Comparison of ENCODE assay signal across 8 cellular contexts in the genomic region with DNA sequence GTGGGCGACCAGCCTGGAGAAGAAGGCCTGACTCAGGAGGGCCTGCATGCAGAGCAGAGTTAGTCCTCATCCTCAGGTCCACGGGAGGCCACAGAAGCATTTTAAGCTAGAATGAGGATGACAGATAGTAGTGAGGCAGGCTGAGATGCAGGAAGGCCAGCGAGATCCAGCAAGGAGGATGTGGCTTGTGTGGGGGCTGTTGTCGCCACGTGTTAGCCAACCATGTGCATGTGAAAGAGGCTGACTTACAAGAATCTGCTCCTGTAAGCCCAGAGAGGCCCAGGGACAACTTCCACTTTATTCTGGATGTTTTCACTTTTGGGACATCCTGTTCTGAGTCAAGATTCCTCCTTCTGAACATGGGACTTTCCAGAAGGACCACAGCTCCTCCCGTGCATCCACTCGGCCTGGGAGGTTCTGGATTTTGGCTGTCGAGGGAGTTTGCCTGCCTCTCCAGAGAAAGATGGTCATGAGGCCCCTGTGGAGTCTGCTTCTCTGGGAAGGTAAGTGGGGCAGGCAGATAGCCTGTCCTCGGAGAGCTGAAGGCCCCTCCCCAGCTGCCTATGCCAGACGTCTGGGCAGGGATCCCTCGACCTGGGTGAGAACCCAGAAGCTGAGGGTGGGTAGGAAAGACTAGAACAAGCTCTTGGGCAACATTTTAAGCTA. TPM values are rescaled to one million over a fixed set of nuclear protein-coding genes. Genes with fewer than 3 reads are reported as not detected.
DNase-seq lines count a peak whose midpoint lies in the region; ATAC-seq, FAIRE-seq and TF ChIP-seq lines count a peak whose summit lies in the region.

A gene (plus strand): TSS at position 438 of the 666 bp plus-strand sequence. CDS start 26 bp downstream, at position 464.

- peak; percentile 83 for DNase-seq in activated CD4-positive, alpha-beta memory T cell treated with anti-CD3 and anti-CD28 coated beads, Interleukin-2, amount 10 ng/mL, durations not matched to agents 7 days and 5 days
- DNase-seq in left ventricle myocardium superior (peak; percentile 39), NCI-H2227 treated with DMSO at 0.1 percent for 48 hours (lab: John Stamatoyannopoulos, UW) (no peak), frontal cortex (ENCODE audit: low spot score in 2 of 2) (no peak), inferior parietal cortex (ENCODE audit: extremely low spot score) (no peak)
- DNase-seq in stimulated activated CD8-positive, alpha-beta memory T cell treated with anti-CD3 and anti-CD28 coated beads, Interleukin-15, amount 100 ng/mL, for 48 hours (ENCODE audit: low read depth in 2 of 2) = peak; percentile 54 to 58

- peaks cover 18% of the 10 kb centered on the region for H3K36me3 Mint-ChIP-seq in activated CD4-positive, alpha-beta memory T cell treated with anti-CD3 and anti-CD28 coated beads, Interleukin-2, amount 10 ng/mL, durations not matched to agents 7 days and 5 days (ENCODE audit: low read depth)

- POLR2A ChIA-PET in activated CD4-positive, alpha-beta memory T cell treated with anti-CD3 and anti-CD28 coated beads, Interleukin-2, amount 10 ng/mL, durations not matched to agents 7 days and 5 days (lab: Charles Lee) = interaction anchor here (0.7 to 3.2 kb wide), 10 partner anchors 10 to 305 kb away, joined by 3 to 11 read pairs (median 4); a partner anchor contains a TSS

- H3K36me3 ChIP-seq in gastroesophageal sphincter = no peaks in the 10 kb centered on the region

- H3K9me3 Mint-ChIP-seq in activated CD4-positive, alpha-beta memory T cell treated with anti-CD3 and anti-CD28 coated beads, Interleukin-2, amount 10 ng/mL, durations not matched to agents 7 days and 5 days = peaks cover 11% of the 10 kb centered on the region

- TF ChIP-seq POLR2A in gastroesophageal sphincter (IDR thresholded peaks at IDR 0.05) = no peak

- H3K4me1 Mint-ChIP-seq in activated CD4-positive, alpha-beta memory T cell treated with anti-CD3 and anti-CD28 coated beads, Interleukin-2, amount 10 ng/mL, durations not matched to agents 7 days and 5 days = peaks cover 43% of the 10 kb centered on the region

- no peak within 1 kb of the TSS for H3K27ac ChIP-seq in gastroesophageal sphincter

- H3K9me3 ChIP-seq in gastroesophageal sphincter = no peaks in the 10 kb centered on the region

- CTCF ChIA-PET in activated CD4-positive, alpha-beta memory T cell treated with anti-CD3 and anti-CD28 coated beads, Interleukin-2, amount 10 ng/mL, durations not matched to agents 7 days and 5 days (lab: Charles Lee) = interaction anchor here (1.3 to 1.7 kb wide), 4 partner anchors 25 to 46 kb away, joined by 3 to 10 read pairs (median 4); a partner anchor contains a TSS

- peak within 1 kb of the TSS; percentile 59 for H3K27ac Mint-ChIP-seq in activated CD4-positive, alpha-beta memory T cell treated with anti-CD3 and anti-CD28 coated beads, Interleukin-2, amount 10 ng/mL, durations not matched to agents 7 days and 5 days

- ATAC-seq in HG02885 (IDR thresholded peaks at IDR 0.05; ENCODE audit: poor library complexity, unreplicated experiment) (peak; percentile 42), left ventricle myocardium superior (peak; percentile 49), gastroesophageal sphincter (no peak)

- 72 to 78% methylated on average over 3 to 5 of the region's 11 CpGs for WGBS in gastroesophageal sphincter (ENCODE audit: low coverage in 1 of 2), 2 donors

- H3K27me3 Mint-ChIP-seq in activated CD4-positive, alpha-beta memory T cell treated with anti-CD3 and anti-CD28 coated beads, Interleukin-2, amount 10 ng/mL, durations not matched to agents 7 days and 5 days = peaks cover 38% of the 10 kb centered on the region

- TF ChIP-seq CTCF in gastroesophageal sphincter (IDR thresholded peaks at IDR 0.05) = no peak

- H3K27me3 ChIP-seq in gastroesophageal sphincter = peaks cover 30% of the 10 kb centered on the region

- no peak for FAIRE-seq in frontal cortex (lab: Jason Lieb, UNC)

- H3K4me1 ChIP-seq in gastroesophageal sphincter = no peaks in the 10 kb centered on the region

- no peak within 1 kb of the TSS for H3K4me3 Mint-ChIP-seq in activated CD4-positive, alpha-beta memory T cell treated with anti-CD3 and anti-CD28 coated beads, Interleukin-2, amount 10 ng/mL, durations not matched to agents 7 days and 5 days

- intact Hi-C loops in left ventricle myocardium superior (cut with micrococcal nuclease) = no loop called here

- no peak within 1 kb of the TSS for H3K4me3 ChIP-seq in gastroesophageal sphincter

- no peak for TF ChIP-seq EP300 in gastroesophageal sphincter (IDR thresholded peaks at IDR 0.05)

RNA-seq across cellular contexts. Expression of the gene that starts here (rescaled TPM):
- total RNA-seq in activated CD4-positive, alpha-beta memory T cell treated with anti-CD3 and anti-CD28 coated beads, Interleukin-2, amount 10 ng/mL, durations not matched to agents 7 days and 5 days = under 1 TPM; 0.10 to 0.15 TPM
- total RNA-seq in left ventricle myocardium superior (2.4 TPM), gastroesophageal sphincter (1 to 10 TPM in 3 of 4 donors, not detected in 1; 1.4 to 4.3 (median 4.2) TPM), frontal cortex (not detected)

Comparison
In these comparisons a context has a peak if more than half of its experiments do, and no peak if none do; other contexts are left out.
1. Peak in DNase-seq in activated CD4-positive, alpha-beta memory T cell treated with anti-CD3 and anti-CD28 coated beads, Interleukin-2, amount 10 ng/mL, durations not matched to agents 7 days and 5 days; RNA of the gene not detected or under 1 TPM.
2. DNase-seq: peak in left ventricle myocardium superior (single experiment) and stimulated activated CD8-positive, alpha-beta memory T cell treated with anti-CD3 and anti-CD28 coated beads, Interleukin-15, amount 100 ng/mL, for 48 hours (2 of 2); none in NCI-H2227 treated with DMSO at 0.1 percent for 48 hours (single experiment), frontal cortex (0 of 2) and inferior parietal cortex (single experiment).